Comparison of ENCODE assay signal across 11 cellular contexts in the genomic region with DNA sequence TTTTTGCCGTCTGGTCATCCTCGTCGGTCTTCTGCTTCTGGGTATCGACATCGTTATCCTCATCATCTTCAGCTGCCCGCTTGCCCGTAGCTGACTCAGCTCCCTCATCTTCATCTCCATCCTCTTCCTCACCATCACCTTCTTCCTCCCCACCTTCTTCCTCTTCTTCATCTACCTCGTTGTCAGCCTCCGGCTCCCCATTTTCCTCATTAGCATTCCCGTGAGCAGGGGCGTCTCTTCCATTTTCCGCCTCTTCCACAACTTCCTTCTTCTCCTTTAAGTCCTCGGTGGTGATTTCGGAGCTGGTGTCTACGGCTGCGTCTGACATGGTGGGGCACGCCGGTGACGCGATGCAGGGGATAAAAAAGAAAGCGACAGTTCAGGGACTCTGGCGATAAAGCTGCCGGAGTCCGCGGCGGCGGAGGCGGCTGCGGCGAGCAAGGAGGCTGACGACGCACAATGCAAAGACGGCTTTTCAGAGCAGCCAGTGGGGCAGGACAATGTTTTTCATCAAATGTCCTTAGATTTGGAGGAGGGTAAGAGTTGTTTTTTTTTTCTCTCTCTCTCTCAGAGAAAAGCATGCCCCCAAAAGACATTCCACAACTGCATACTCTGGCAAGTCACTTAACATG. TPM values are rescaled to one million over a fixed set of nuclear protein-coding genes. Genes with fewer than 3 reads are reported as not detected.
A peak's percentile ranks its signal among the peaks of the same experiment; 100 is the strongest.
DNase-seq lines count a peak whose midpoint lies in the region; ATAC-seq and TF ChIP-seq lines count a peak whose summit lies in the region.
"Not testable (repeated sequence)": the region's sequence is repeated elsewhere in the genome, so short reads cannot be mapped to it uniquely, and the experiment has no call there.
"Had no signal": no experiment of that assay in that cellular context is flagged by ENCODE, and none has a peak within 500 bp of the region (broad histone marks: within the 10 kb centered on the region; RNA-seq: fewer than 3 reads in every experiment).

No MANE protein-coding gene starts in this region.

- H4K20me1 ChIP-seq in mammary epithelial cell (ENCODE audit: insufficient read depth, low read length); osteoblast (ENCODE audit: insufficient read depth, low read length): not testable (repeated sequence)

- H3K4me1 Mint-ChIP-seq in T-helper 17 cell: not testable (repeated sequence)
- peaks cover 35% of the 10 kb centered on the region for H3K4me1 Mint-ChIP-seq in activated T-cell treated with anti-CD3 and anti-CD28 coated beads, Interleukin-2, amount 50 U/mL, for 72 hours (ENCODE audit: low read depth)

- not testable (repeated sequence) for H3K79me2 ChIP-seq in mammary epithelial cell (ENCODE audit: insufficient read depth, low read length); osteoblast (ENCODE audit: insufficient read depth, low read length)

- ATAC-seq in T-helper 17 cell (peak; percentile 59), heart right ventricle (peak in 5 of 8 donors; percentile 46 to 78 (median 52))
- ATAC-seq in activated T-cell treated with anti-CD3 and anti-CD28 coated beads, Interleukin-2, amount 50 U/mL, for 72 hours (replicated peaks in 1 of 2): peak; percentile 19 to 27

- H2AFZ ChIP-seq in mammary epithelial cell (ENCODE audit: low read depth, low read length): peak overlapping the region; percentile 74
- peak overlapping the region; percentile 66 for H2AFZ ChIP-seq in osteoblast (ENCODE audit: low read length)

- TF ChIP-seq CTCF in GM12864 (IDR thresholded peaks at IDR 0.05; ENCODE audit: low read depth, low read length, missing control alignments); mammary epithelial cell (conservative IDR thresholded peaks at IDR 0.05 in 1 of 2, IDR thresholded peaks at IDR 0.05 in 1 of 2; ENCODE audit: extremely low read depth in 1 of 2, insufficient read depth in 1 of 2, low read depth in 1 of 2, low read length in 2 of 2); heart right ventricle (IDR thresholded peaks at IDR 0.05); osteoblast (IDR thresholded peaks at IDR 0.05; ENCODE audit: extremely low read depth, low read depth, low read length); tibial nerve (IDR thresholded peaks at IDR 0.05): not testable (repeated sequence)

- H3K4me1 ChIP-seq in mammary epithelial cell (ENCODE audit: insufficient read depth, low read length); osteoblast (ENCODE audit: insufficient read depth, low read length): not testable (repeated sequence)
- peaks cover 0 to 28% (median 0%) of the 10 kb centered on the region in 9 donors for H3K4me1 ChIP-seq in heart right ventricle
- peaks cover 0 to 23% (median 0%) of the 10 kb centered on the region in 4 donors for H3K4me1 ChIP-seq in tibial nerve

- DNase-seq in GM12864 (ENCODE audit: low read depth); T-helper 17 cell; osteoblast (ENCODE audit: insufficient read length, low spot score, missing footprints); tibial nerve (ENCODE audit: low spot score in 2 of 2): not testable (repeated sequence)
- DNase-seq in activated T-cell treated with anti-CD3 and anti-CD28 coated beads, Interleukin-2, amount 50 U/mL, for 72 hours: peak; percentile 55 to 61
- DNase-seq in mammary epithelial cell (peak; percentile 3), heart right ventricle (peak; percentile 9 to 28)
- peak; percentile 41 for DNase-seq in stimulated activated CD4-positive, alpha-beta T cell treated with anti-CD3 and anti-CD28 coated beads, Interleukin-4, amount 100 ng/mL, for 1 hour

- 69% methylated on average over 18 of the region's 33 CpGs for WGBS in mammary epithelial cell (ENCODE audit: low coverage, missing lambda C conversion rate)
- 15 to 27% methylated on average over 22 to 30 of the region's 33 CpGs for WGBS in heart right ventricle, 2 donors
- 29 to 34% methylated on average over 28 to 33 of the region's 33 CpGs for WGBS in tibial nerve, 2 donors

- H3K27ac Mint-ChIP-seq in T-helper 17 cell: peak overlapping the region; percentile 87
- peak overlapping the region; percentile 36 for H3K27ac Mint-ChIP-seq in activated T-cell treated with anti-CD3 and anti-CD28 coated beads, Interleukin-2, amount 50 U/mL, for 72 hours

- H3K36me3 Mint-ChIP-seq in T-helper 17 cell (ENCODE audit: low read depth); activated T-cell treated with anti-CD3 and anti-CD28 coated beads, Interleukin-2, amount 50 U/mL, for 72 hours (ENCODE audit: insufficient read depth in 2 of 2): not testable (repeated sequence)

- not testable (repeated sequence) for H3K27me3 ChIP-seq in mammary epithelial cell (ENCODE audit: insufficient read depth, low read length); heart right ventricle; osteoblast (ENCODE audit: insufficient read depth, low read length); tibial nerve

- H3K9me3 Mint-ChIP-seq in activated T-cell treated with anti-CD3 and anti-CD28 coated beads, Interleukin-2, amount 50 U/mL, for 72 hours: not testable (repeated sequence)

- in situ Hi-C loops in mammary epithelial cell (cut with MboI; ENCODE audit: low sequenced_read_pairs in 2 of 2): not testable (repeated sequence)

- CTCF ChIA-PET in mammary epithelial cell (lab: Charles Lee; ENCODE audit: low non-redundant PET): not testable (repeated sequence)

- TF ChIP-seq POLR2A in tibial nerve (IDR thresholded peaks at IDR 0.05): not testable (repeated sequence)

- not testable (repeated sequence) for BruUV-seq in mammary epithelial cell (replicated peaks; lab: Mats Ljungman, UMichigan)

- not testable (repeated sequence) for TF ChIP-seq EP300 in tibial nerve (IDR thresholded peaks at IDR 0.05)

- H3K9me3 ChIP-seq in T-helper 17 cell (ENCODE audit: control insufficient read depth, low read length, poor library complexity, severe bottlenecking); mammary epithelial cell (replicated peaks; ENCODE audit: insufficient read depth, low read length); heart right ventricle; osteoblast (ENCODE audit: low read depth, low read length); tibial nerve: not testable (repeated sequence)

- H3K27me3 Mint-ChIP-seq in T-helper 17 cell: not testable (repeated sequence)
- H3K27me3 Mint-ChIP-seq in activated T-cell treated with anti-CD3 and anti-CD28 coated beads, Interleukin-2, amount 50 U/mL, for 72 hours (ENCODE audit: low read depth): peaks cover 31% of the 10 kb centered on the region

- H3K4me3 ChIP-seq in GM12864 (ENCODE audit: low read depth, low read length) (peak overlapping the region; percentile 33), mammary epithelial cell (replicated peaks in 1 of 3; ENCODE audit: insufficient read depth in 1 of 3, low read depth in 2 of 3, low read length in 3 of 3) (peak overlapping the region; percentile 7 to 37 (median 22)), heart right ventricle (peak overlapping the region; percentile 11 to 60 (median 51)), osteoblast (ENCODE audit: insufficient read depth, low read length) (peak overlapping the region; percentile 60), tibial nerve (peak overlapping the region; percentile 25 to 50 (median 43))

- H3K36me3 ChIP-seq in mammary epithelial cell (ENCODE audit: insufficient read depth, low read length); heart right ventricle; osteoblast (ENCODE audit: insufficient read depth, low read length); tibial nerve: not testable (repeated sequence)

- peak overlapping the region; percentile 91 for H3K4me3 Mint-ChIP-seq in T-helper 17 cell
- peak overlapping the region; percentile 84 to 93 for H3K4me3 Mint-ChIP-seq in activated T-cell treated with anti-CD3 and anti-CD28 coated beads, Interleukin-2, amount 50 U/mL, for 72 hours

- H3K27ac ChIP-seq in mammary epithelial cell (ENCODE audit: insufficient read depth, low read depth, low read length); osteoblast (ENCODE audit: low read depth, low read length): not testable (repeated sequence)
- H3K27ac ChIP-seq in heart right ventricle (peak overlapping the region; percentile 37 to 86 (median 74)), tibial nerve (peak overlapping the region in 3 of 4 donors; percentile 42 to 71 (median 67))

- dilution Hi-C loops in mammary epithelial cell (cut with HindIII; ENCODE audit: low sequenced_read_pairs): not testable (repeated sequence)

- not testable (repeated sequence) for H3K9ac ChIP-seq in mammary epithelial cell (ENCODE audit: insufficient read depth, low read length)

- H3K4me2 ChIP-seq in mammary epithelial cell (ENCODE audit: insufficient read depth, low read depth, low read length) (peak overlapping the region; percentile 48), osteoblast (ENCODE audit: insufficient read depth, low read length) (peak overlapping the region; percentile 75)

- intact Hi-C loops in mammary epithelial cell (cut with micrococcal nuclease): not testable (repeated sequence)
- intact Hi-C loops in heart right ventricle (cut with DNase I): loop anchor here in 5 of 10 donors (5.0 to 10.0 kb wide), 3 partner anchors 78 to 155 kb away; partner anchors contain the start of gene A2M (in 3 of the 5)

RNA-seq across cellular contexts. Expression of gene PZP, which starts 31.9 kb away (rescaled TPM):
- total RNA-seq in T-helper 17 cell (not detected), mammary epithelial cell (not detected), heart right ventricle (1 to 10 TPM in 3 of 10 donors, under 1 TPM in 7; 0.15 to 1.6 (median 0.54) TPM), osteoblast (not detected in 2 replicates), tibial nerve (under 1 TPM in 3 of 4 donors, not detected in 1; 0.22 to 0.59 (median 0.30) TPM)
- not detected for total RNA-seq in activated T-cell treated with anti-CD3 and anti-CD28 coated beads, Interleukin-2, amount 50 U/mL, for 72 hours
- polyA plus RNA-seq in mammary epithelial cell (not detected), heart right ventricle (1 to 10 TPM in 1 of 2 donors, under 1 TPM in 1; 0.20 to 1.3 TPM)
- not detected for polyA minus RNA-seq in mammary epithelial cell
- total RNA-seq: Caco-2, H9, osteocyte had no signal
